ENCODE assay signal across 14 cellular contexts in the genomic region with DNA sequence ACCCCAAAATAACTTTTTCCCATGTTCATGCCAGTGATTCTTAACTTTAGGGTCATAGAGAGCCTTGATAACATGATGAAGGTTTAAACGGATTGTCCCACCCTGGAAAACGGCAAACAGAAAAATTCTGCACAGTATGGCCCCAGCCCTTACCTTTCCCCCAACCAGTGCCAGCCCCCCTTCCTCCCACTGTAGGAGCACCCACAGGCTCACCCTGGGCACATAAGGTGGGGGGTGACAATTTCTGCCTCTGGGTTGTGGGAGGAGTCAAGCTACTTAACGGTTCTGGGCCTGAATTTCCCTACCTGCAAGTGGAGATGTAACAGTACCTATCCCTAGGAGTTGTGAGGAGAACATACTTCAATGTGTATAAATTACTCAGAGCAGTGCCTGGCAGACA. TPM values are rescaled to one million over a fixed set of nuclear protein-coding genes. Genes with fewer than 3 reads are reported as not detected.
A peak's percentile ranks its signal among the peaks of the same experiment; 100 is the strongest.
DNase-seq lines count a peak whose midpoint lies in the region; ATAC-seq, FAIRE-seq and TF ChIP-seq lines count a peak whose summit lies in the region.
"Had no signal": no experiment of that assay in that cellular context is flagged by ENCODE, and none has a peak within 500 bp of the region (broad histone marks: within the 10 kb centered on the region; RNA-seq: fewer than 3 reads in every experiment).

No MANE protein-coding gene starts in this region.

- H3K4me3 Mint-ChIP-seq in activated naive CD8-positive, alpha-beta T cell = no peak overlapping the region
- no peak overlapping the region for H3K4me3 Mint-ChIP-seq in activated naive CD8-positive, alpha-beta T cell treated with anti-CD3 and anti-CD28 coated beads, Interleukin-2, amount 50 U/mL, for 24 hours
- H3K4me3 Mint-ChIP-seq in astrocyte (ENCODE audit: unreplicated experiment) = no peak overlapping the region
- H3K4me3 Mint-ChIP-seq in nephron = peak overlapping the region in 1 of 3 experiments; percentile 63

- no peak for FAIRE-seq in astrocyte (lab: Jason Lieb, UNC)
- FAIRE-seq: keratinocyte had no signal

- H3K4me1 ChIP-seq in astrocyte (ENCODE audit: insufficient read depth, low read length) (peaks cover 17% of the 10 kb centered on the region), upper lobe of left lung (peaks cover 16 to 54% (median 42%) of the 10 kb centered on the region in 4 donors)

- H3K36me3 Mint-ChIP-seq in activated naive CD8-positive, alpha-beta T cell = no peaks in the 10 kb centered on the region
- H3K36me3 Mint-ChIP-seq in activated naive CD8-positive, alpha-beta T cell treated with anti-CD3 and anti-CD28 coated beads, Interleukin-2, amount 50 U/mL, for 24 hours (ENCODE audit: low read depth) = peaks cover 7% of the 10 kb centered on the region
- H3K36me3 Mint-ChIP-seq in astrocyte (ENCODE audit: low read depth, unreplicated experiment) = no peaks in the 10 kb centered on the region
- peaks cover 8% of the 10 kb centered on the region for H3K36me3 Mint-ChIP-seq in nephron (ENCODE audit: low read depth)

- no peak for TF ChIP-seq CTCF in astrocyte (IDR thresholded peaks at IDR 0.05; ENCODE audit: insufficient read depth, low read depth, low read length)
- no peak for TF ChIP-seq CTCF in nephron (IDR thresholded peaks at IDR 0.05; ENCODE audit: unreplicated experiment in 3 of 3)
- no peak for TF ChIP-seq CTCF in upper lobe of left lung (IDR thresholded peaks at IDR 0.05)

- TF ChIP-seq EP300 in upper lobe of left lung (IDR thresholded peaks at IDR 0.05) = no peak

- peak overlapping the region; percentile 23 for H3K27ac Mint-ChIP-seq in activated naive CD8-positive, alpha-beta T cell
- H3K27ac Mint-ChIP-seq in activated naive CD8-positive, alpha-beta T cell treated with anti-CD3 and anti-CD28 coated beads, Interleukin-2, amount 50 U/mL, for 24 hours = no peak overlapping the region
- H3K27ac Mint-ChIP-seq in astrocyte (ENCODE audit: unreplicated experiment) (peak overlapping the region; percentile 62), nephron (peak overlapping the region; percentile 91 to 95 (median 92))

- H3K9me3 ChIP-seq in astrocyte (ENCODE audit: insufficient read depth, low read depth, low read length) (no peaks in the 10 kb centered on the region), upper lobe of left lung (no peaks in the 10 kb centered on the region)

- no peak overlapping the region for H3K9ac ChIP-seq in astrocyte (ENCODE audit: low read length)

- H3K9me3 Mint-ChIP-seq in activated naive CD8-positive, alpha-beta T cell (ENCODE audit: low read depth) = no peaks in the 10 kb centered on the region
- H3K9me3 Mint-ChIP-seq in activated naive CD8-positive, alpha-beta T cell treated with anti-CD3 and anti-CD28 coated beads, Interleukin-2, amount 50 U/mL, for 24 hours = no peaks in the 10 kb centered on the region
- H3K9me3 Mint-ChIP-seq in astrocyte (ENCODE audit: unreplicated experiment) (no peaks in the 10 kb centered on the region), nephron (no peaks in the 10 kb centered on the region)

- DNase-seq in activated naive CD8-positive, alpha-beta T cell treated with anti-CD3 and anti-CD28 coated beads, Interleukin-2, amount 50 U/mL, for 24 hours = no peak
- DNase-seq in astrocyte (ENCODE audit: low read depth) (no peak), upper lobe of left lung (no peak), NCI-H1105 (lab: John Stamatoyannopoulos, UW) (no peak), NCI-H1092 (lab: John Stamatoyannopoulos, UW) (no peak), activated gamma-delta T cell treated with Interleukin-2 at 50 U/mL for 16 hours (no peak)
- DNase-seq: central memory CD4-positive, alpha-beta T cell; Kasumi-1; nucleus accumbens; PC-3; stimulated activated CD4-positive, alpha-beta T cell treated with anti-CD3 and anti-CD28 coated beads, Interleukin-4, amount 100 ng/mL, for 24 hours had no signal

- H3K4me3 ChIP-seq in astrocyte (ENCODE audit: insufficient read depth, low read depth, low read length) (no peak overlapping the region), upper lobe of left lung (no peak overlapping the region)

- peaks cover 73% of the 10 kb centered on the region for H3K79me2 ChIP-seq in astrocyte (ENCODE audit: insufficient read depth, low read length)

- H3K27me3 Mint-ChIP-seq in activated naive CD8-positive, alpha-beta T cell = no peaks in the 10 kb centered on the region
- no peaks in the 10 kb centered on the region for H3K27me3 Mint-ChIP-seq in activated naive CD8-positive, alpha-beta T cell treated with anti-CD3 and anti-CD28 coated beads, Interleukin-2, amount 50 U/mL, for 24 hours
- H3K27me3 Mint-ChIP-seq in astrocyte (ENCODE audit: low read depth, unreplicated experiment) (no peaks in the 10 kb centered on the region), nephron (ENCODE audit: low read depth) (no peaks in the 10 kb centered on the region)

- peaks cover 76% of the 10 kb centered on the region for H4K20me1 ChIP-seq in astrocyte (ENCODE audit: insufficient read depth, low read length)

- 49 to 60% methylated on average over 2 to 3 of the region's 3 CpGs for WGBS in upper lobe of left lung, 2 donors

- H3K27me3 ChIP-seq in astrocyte (ENCODE audit: insufficient read depth, low read length) (no peaks in the 10 kb centered on the region), upper lobe of left lung (no peaks in the 10 kb centered on the region)

- no peak overlapping the region for H2AFZ ChIP-seq in astrocyte (ENCODE audit: low read depth, low read length)

- ATAC-seq in activated naive CD8-positive, alpha-beta T cell treated with anti-CD3 and anti-CD28 coated beads, Interleukin-2, amount 50 U/mL, for 24 hours = no peak
- no peak for ATAC-seq in upper lobe of left lung (ENCODE audit: low FRiP score in 2 of 2)
- ATAC-seq: PC-3 had no signal

- no peak for TF ChIP-seq POLR2A in upper lobe of left lung (IDR thresholded peaks at IDR 0.05)

- H3K4me1 Mint-ChIP-seq in activated naive CD8-positive, alpha-beta T cell (ENCODE audit: low read depth) = peaks cover 11% of the 10 kb centered on the region
- peaks cover 3% of the 10 kb centered on the region for H3K4me1 Mint-ChIP-seq in activated naive CD8-positive, alpha-beta T cell treated with anti-CD3 and anti-CD28 coated beads, Interleukin-2, amount 50 U/mL, for 24 hours
- H3K4me1 Mint-ChIP-seq in astrocyte (ENCODE audit: low read depth, unreplicated experiment) (peaks cover 14% of the 10 kb centered on the region), nephron (peaks cover 25% of the 10 kb centered on the region)

- H3K36me3 ChIP-seq in astrocyte (ENCODE audit: insufficient read depth, low read length) (peaks cover 23% of the 10 kb centered on the region), upper lobe of left lung (peaks cover 9 to 84% (median 65%) of the 10 kb centered on the region in 4 donors)

- H3K27ac ChIP-seq in astrocyte (ENCODE audit: low read depth, low read length) (no peak overlapping the region), upper lobe of left lung (peak overlapping the region in 3 of 4 donors; percentile 1 to 66 (median 58))

- peak overlapping the region; percentile 16 for H3K4me2 ChIP-seq in astrocyte (ENCODE audit: low read length)

RNA-seq across cellular contexts. Expression of gene XRCC3, which starts 18.1 kb away (rescaled TPM):
- 2.3 and 5.2 TPM in 2 replicates for total RNA-seq in astrocyte
- total RNA-seq in upper lobe of left lung = 10 to 100 TPM in 1 of 6 donors, 1 to 10 TPM in 5; 2.4 to 16.8 (median 5.8) TPM

RNA-seq across cellular contexts. Expression of gene ZFYVE21, which starts 18.4 kb away (rescaled TPM):
- total RNA-seq in astrocyte (41.7 and 42.0 TPM in 2 replicates), upper lobe of left lung (10 to 100 TPM; 29.3 to 92.1 (median 65.5) TPM)
